In genomic region chr5:60710362-60710761, GRCh38 we compare ENCODE assay signal across 1 cellular context.
TF ChIP-seq lines count a peak whose summit lies in the region.

No MANE protein-coding gene starts in this region.

TF ChIP-seq in K562, 482 proteins besides CTCF, POLR2A, EP300 and RAD21:
- TF ChIP-seq ARID3B (CRISPR knock-in tag; IDR thresholded peaks at IDR 0.05; ENCODE audit: borderline replicate concordance) = no peak
- TF ChIP-seq HNRNPK (IDR thresholded peaks at IDR 0.05; ENCODE audit: low read depth, low read length, poor library complexity, severe bottlenecking) = no peak
- TF ChIP-seq MAX (CRISPR knock-in tag; IDR thresholded peaks at IDR 0.05) = no peak
- TF ChIP-seq ZBTB33 (CRISPR knock-in tag; IDR thresholded peaks at IDR 0.05) = no peak
- no peak for TF ChIP-seq GTF2F1 (IDR thresholded peaks at IDR 0.05; ENCODE audit: low read depth, low read length)
- no peak for TF ChIP-seq ZNF316 (IDR thresholded peaks at IDR 0.05)
- TF ChIP-seq HOXB6 (CRISPR knock-in tag; IDR thresholded peaks at IDR 0.05; ENCODE audit: borderline replicate concordance) = no peak
